In genomic region chr14:21475767-21476525, GRCh38 we compare ENCODE assay signal across 1 cellular context.
TF ChIP-seq lines count a peak whose summit lies in the region.

No MANE protein-coding gene starts in this region.

TF ChIP-seq in neural cell, 6 proteins besides CTCF, POLR2A, EP300 and RAD21 (continued from another document):
- TF ChIP-seq REST (IDR thresholded peaks at IDR 0.05; ENCODE audit: borderline replicate concordance) (no peak), SMC3 (conservative IDR thresholded peaks at IDR 0.05; ENCODE audit: poor library complexity) (no peak), POLR2AphosphoS5 (IDR thresholded peaks at IDR 0.05) (no peak)
TF ChIP-seq in neural cell: peak in this region for 0.
